Comparison of ENCODE assay signal across 18 cellular contexts in genomic region chr1:178554351-178554750, GRCh38. TPM values are rescaled to one million over a fixed set of nuclear protein-coding genes. Genes with fewer than 3 reads are reported as not detected.
DNase-seq lines count a peak whose midpoint lies in the region; ATAC-seq, FAIRE-seq and TF ChIP-seq lines count a peak whose summit lies in the region.
"Not testable (repeated sequence)": the region's sequence is repeated elsewhere in the genome, so short reads cannot be mapped to it uniquely, and the experiment has no call there.
"Had no signal": no experiment of that assay in that cellular context is flagged by ENCODE, and none has a peak within 500 bp of the region (broad histone marks: within the 10 kb centered on the region; RNA-seq: fewer than 3 reads in every experiment).

No MANE protein-coding gene starts in this region.

- CTCF ChIA-PET in K562 (lab: Yijun Ruan, JAX; ENCODE audit: low intra/inter-chr PET ratio); HepG2 (lab: Yijun Ruan, JAX; ENCODE audit: low intra/inter-chr PET ratio, low total read pairs): not testable (repeated sequence)

- H3K79me2 ChIP-seq in K562 (ENCODE audit: control insufficient read depth, insufficient read depth, low read length); HepG2 (ENCODE audit: insufficient read depth, low read length): not testable (repeated sequence)

- H3K36me3 ChIP-seq in K562 (ENCODE audit: control insufficient read depth, insufficient read depth, low read length); HepG2 (replicated peaks in 1 of 2; ENCODE audit: control insufficient read depth in 1 of 2, insufficient read depth in 2 of 2, low read length in 2 of 2): not testable (repeated sequence)

- not testable (repeated sequence) for H2AFZ ChIP-seq in K562 (ENCODE audit: low read depth, low read length); HepG2 (ENCODE audit: low read length)

- POLR2A ChIA-PET in K562 (lab: Yijun Ruan, JAX): interaction anchor here (0.6 to 0.7 kb wide), 2 partner anchors 22 to 298 kb away, joined by 3 read pairs; no protein-coding TSS in a partner anchor
- POLR2A ChIA-PET in HepG2 (lab: Yijun Ruan, JAX): not testable (repeated sequence)

- TF ChIP-seq CTCF in K562 (IDR thresholded peaks at IDR 0.05 in 2 of 3, conservative IDR thresholded peaks at IDR 0.05 in 1 of 3; ENCODE audit: insufficient read depth in 2 of 3, low read depth in 1 of 3, low read length in 3 of 3); HepG2 (CRISPR knock-in tag; IDR thresholded peaks at IDR 0.05); osteocyte (IDR thresholded peaks at IDR 0.05): not testable (repeated sequence)

- intact Hi-C loops in K562 (cut with micrococcal nuclease); HepG2 (cut with micrococcal nuclease; ENCODE audit: unreplicated experiment): not testable (repeated sequence)

- not testable (repeated sequence) for H3K36me3 Mint-ChIP-seq in osteocyte (ENCODE audit: unreplicated experiment)

- peaks cover 14% of the 10 kb centered on the region for H3K9me3 Mint-ChIP-seq in osteocyte (ENCODE audit: unreplicated experiment)

- not testable (repeated sequence) for ATAC-seq in K562, HepG2

- H3K9ac ChIP-seq in K562 (ENCODE audit: insufficient read depth in 1 of 2, low read depth in 2 of 2, low read length in 2 of 2); HepG2 (ENCODE audit: insufficient read depth, low read depth, low read length): not testable (repeated sequence)

- H3K4me3 Mint-ChIP-seq in osteocyte (ENCODE audit: unreplicated experiment): not testable (repeated sequence)

- not testable (repeated sequence) for H3K4me1 ChIP-seq in K562 (replicated peaks in 1 of 2; ENCODE audit: control insufficient read depth in 2 of 2, insufficient read depth in 2 of 2, low read length in 2 of 2)
- peaks cover 35% of the 10 kb centered on the region for H3K4me1 ChIP-seq in HepG2 (ENCODE audit: insufficient read depth, low read length)

- H3K4me2 ChIP-seq in K562 (ENCODE audit: insufficient read depth, low read length); HepG2 (ENCODE audit: low read depth, low read length): not testable (repeated sequence)

- H3K9me3 ChIP-seq in K562 (replicated peaks; ENCODE audit: control insufficient read depth, insufficient read depth, low read depth, low read length); HepG2 (ENCODE audit: low read length): not testable (repeated sequence)

- BruUV-seq in K562 (replicated peaks; lab: Mats Ljungman, UMichigan); HepG2 (replicated peaks; lab: Mats Ljungman, UMichigan): not testable (repeated sequence)

- H3K27me3 Mint-ChIP-seq in osteocyte (ENCODE audit: unreplicated experiment): not testable (repeated sequence)

- DNase-seq in K562 (ENCODE audit: extremely low read depth in 1 of 4, low spot score in 3 of 4); HepG2 (ENCODE audit: low spot score): not testable (repeated sequence)
- peak; percentile 2 for DNase-seq in osteocyte (ENCODE audit: extremely low spot score, unreplicated experiment)

- H3K27ac ChIP-seq in K562 (ENCODE audit: extremely low read depth, low read depth, low read length); HepG2 (ENCODE audit: extremely low read length, insufficient read depth, low read length): not testable (repeated sequence)

- not testable (repeated sequence) for TF ChIP-seq EP300 in K562 (IDR thresholded peaks at IDR 0.05; ENCODE audit: low read length); HepG2 (IDR thresholded peaks at IDR 0.05; ENCODE audit: low read depth in 2 of 2, low read length in 2 of 2); HepG2 (CRISPR knock-in tag; IDR thresholded peaks at IDR 0.05; ENCODE audit: borderline replicate concordance)

- not testable (repeated sequence) for TF ChIP-seq POLR2A in K562 (conservative IDR thresholded peaks at IDR 0.05); HepG2 (IDR thresholded peaks at IDR 0.05; ENCODE audit: insufficient read depth in 1 of 2, low read depth in 2 of 2, low read length in 2 of 2)

- H3K9me1 ChIP-seq in K562 (ENCODE audit: control insufficient read depth, insufficient read depth, low read length): not testable (repeated sequence)

- H3K27me3 ChIP-seq in K562 (ENCODE audit: control insufficient read depth in 2 of 2, insufficient read depth in 2 of 2, low read length in 2 of 2); HepG2 (ENCODE audit: control insufficient read depth in 1 of 2, insufficient read depth in 2 of 2, low read length in 2 of 2): not testable (repeated sequence)

- not testable (repeated sequence) for H3K4me1 Mint-ChIP-seq in osteocyte (ENCODE audit: unreplicated experiment)

- 3% methylated on average over 5 of the region's 5 CpGs for WGBS in K562 (ENCODE audit: insufficient coverage, low coverage, missing lambda C conversion rate)
- WGBS in HepG2 (ENCODE audit: low lambda C conversion rate): 83% methylated on average over 5 of the region's 5 CpGs

- not testable (repeated sequence) for H4K20me1 ChIP-seq in K562 (replicated peaks; ENCODE audit: control insufficient read depth, insufficient read depth, low read length); HepG2 (ENCODE audit: insufficient read depth, low read length)

- in situ Hi-C loops in K562 (cut with MboI); HepG2 (cut with HindIII; ENCODE audit: extremely low pct_ligation_motif_present, low pct_unique_long_range_greater_than_20kb): not testable (repeated sequence)

- not testable (repeated sequence) for TF ChIP-seq RAD21 in K562 (CRISPR knock-in tag; conservative IDR thresholded peaks at IDR 0.05 in 1 of 2, IDR thresholded peaks at IDR 0.05 in 1 of 2); HepG2 (CRISPR knock-in tag; IDR thresholded peaks at IDR 0.05)

- not testable (repeated sequence) for H3K27ac Mint-ChIP-seq in osteocyte (ENCODE audit: unreplicated experiment)

- not testable (repeated sequence) for H3K4me3 ChIP-seq in K562; HepG2 (replicated peaks in 1 of 3; ENCODE audit: insufficient read depth in 1 of 3, low read depth in 2 of 3, low read length in 3 of 3)

- not testable (repeated sequence) for FAIRE-seq in K562 (lab: Jason Lieb, UNC); HepG2 (lab: Jason Lieb, UNC)

RNA-seq across cellular contexts. Expression of gene TEX35, which starts 41.4 kb away (rescaled TPM):
- not detected in 2 replicates for total RNA-seq in K562 (2011; cell fraction: chromatin; rRNA removed; ENCODE audit: low replicate concordance)
- total RNA-seq in K562 (2011; cell fraction: nucleolus; rRNA removed): not detected in 2 replicates
- not detected in 2 replicates for total RNA-seq in K562 (2011; cell fraction: nucleoplasm; rRNA removed)
- total RNA-seq in K562 (2014; rRNA removed) (not detected in 2 replicates), K562 (2014; rRNA removed; fragmentation: Illumina TruSeq; extraction: Trizol) (not detected in 2 replicates), K562 (2015; rRNA removed; fragmentation: Illumina TruSeq; extraction: Trizol) (not detected in 2 replicates), K562 (2021) (not detected in 2 replicates), HepG2 (2016; rRNA removed; fragmentation: Illumina TruSeq; extraction: Trizol) (not detected in 2 replicates), osteocyte (not detected in 2 replicates)
- polyA plus RNA-seq in K562 (2011; rRNA removed) (not detected in 2 replicates), K562 (2014; fragmentation: Illumina TruSeq; extraction: Trizol) (not detected in 2 replicates), K562 (2014; fragmentation: Nextera tagmentation; extraction: Ambion mirVana) (not detected), K562 (2014; rRNA removed) (not detected in 2 replicates), HepG2 (2011; rRNA removed) (not detected in 2 replicates)
- polyA plus RNA-seq in K562 (2011; cell fraction: cytosol; rRNA removed): not detected in 2 replicates
- polyA plus RNA-seq in K562 (2011; cell fraction: nucleus; rRNA removed): not detected in 2 replicates
- not detected in 2 replicates for polyA plus RNA-seq in K562 (2012)
- polyA minus RNA-seq in K562 (2011; rRNA and poly(A)+ RNA removed): not detected in 2 replicates
- not detected in 2 replicates for polyA minus RNA-seq in K562 (2011; cell fraction: cytosol; rRNA and poly(A)+ RNA removed)
- not detected in 2 replicates for polyA minus RNA-seq in K562 (2011; cell fraction: nucleus; rRNA and poly(A)+ RNA removed)
- total RNA-seq in HepG2 (2016; cell fraction: cytosol; rRNA removed; fragmentation: Illumina TruSeq; extraction: Trizol; ENCODE audit: low read depth): not detected in 2 replicates
- not detected in 2 replicates for total RNA-seq in HepG2 (2016; cell fraction: insoluble cytoplasmic fraction; rRNA removed; fragmentation: Illumina TruSeq; extraction: Trizol)
- total RNA-seq in HepG2 (2016; cell fraction: membrane; rRNA removed; fragmentation: Illumina TruSeq; extraction: Trizol): not detected in 2 replicates
- total RNA-seq in HepG2 (2016; cell fraction: nucleus; rRNA removed; fragmentation: Illumina TruSeq; extraction: Trizol): not detected in 2 replicates
- 0.05 TPM in 1 of 2 replicates, not detected in the other for polyA plus RNA-seq in HepG2 (2011; cell fraction: cytosol; rRNA removed)
- not detected in 2 replicates for polyA plus RNA-seq in HepG2 (2011; cell fraction: nucleus; rRNA removed)
- polyA plus RNA-seq in HepG2 (2012): not detected in 2 replicates
- not detected in 2 replicates for polyA plus RNA-seq in HepG2 (2016; cell fraction: cytosol; fragmentation: Illumina TruSeq; extraction: Trizol; ENCODE audit: low read depth)
- polyA plus RNA-seq in HepG2 (2016; cell fraction: insoluble cytoplasmic fraction; fragmentation: Illumina TruSeq; extraction: Trizol; ENCODE audit: low read depth): not detected in 2 replicates
- not detected in 2 replicates for polyA plus RNA-seq in HepG2 (2016; cell fraction: membrane; fragmentation: Illumina TruSeq; extraction: Trizol; ENCODE audit: low read depth)
- not detected in 2 replicates for polyA plus RNA-seq in HepG2 (2016; cell fraction: nucleus; fragmentation: Illumina TruSeq; extraction: Trizol; ENCODE audit: insufficient read depth, low read depth)
- not detected in 2 replicates for polyA minus RNA-seq in HepG2 (2011; rRNA and poly(A)+ RNA removed; ENCODE audit: low replicate concordance)
- polyA minus RNA-seq in HepG2 (2011; cell fraction: cytosol; rRNA and poly(A)+ RNA removed): not detected in 2 replicates
- not detected in 2 replicates for polyA minus RNA-seq in HepG2 (2011; cell fraction: nucleus; rRNA and poly(A)+ RNA removed)
- total RNA-seq: A172; A673; B cell; Caco-2; Calu3; CD4-positive, alpha-beta memory T cell; CD4-positive, alpha-beta T cell; CD4-positive, CD25-positive, alpha-beta regulatory T cell; CD8-positive, alpha-beta memory T cell; CD8-positive, alpha-beta T cell; Daoy had no signal
- polyA plus RNA-seq: A549; AG04450; BJ; CD14-positive monocyte; CD4-positive, CD25-positive, alpha-beta regulatory T cell; CD8-positive, alpha-beta memory T cell had no signal

RNA-seq across cellular contexts. Expression of gene CLEC20A, which starts 57.6 kb away (rescaled TPM):
- total RNA-seq in K562 (2011; cell fraction: chromatin; rRNA removed; ENCODE audit: low replicate concordance): not detected in 2 replicates
- total RNA-seq in K562 (2011; cell fraction: nucleolus; rRNA removed): not detected in 2 replicates
- not detected in 2 replicates for total RNA-seq in K562 (2011; cell fraction: nucleoplasm; rRNA removed)
- total RNA-seq in K562 (2014; rRNA removed) (not detected in 2 replicates), K562 (2014; rRNA removed; fragmentation: Illumina TruSeq; extraction: Trizol) (not detected in 2 replicates), K562 (2015; rRNA removed; fragmentation: Illumina TruSeq; extraction: Trizol) (not detected in 2 replicates), K562 (2021) (not detected in 2 replicates), HepG2 (2016; rRNA removed; fragmentation: Illumina TruSeq; extraction: Trizol) (not detected in 2 replicates), osteocyte (not detected in 2 replicates)
- polyA plus RNA-seq in K562 (2011; rRNA removed) (not detected in 2 replicates), K562 (2014; fragmentation: Illumina TruSeq; extraction: Trizol) (not detected in 2 replicates), K562 (2014; fragmentation: Nextera tagmentation; extraction: Ambion mirVana) (not detected), K562 (2014; rRNA removed) (not detected in 2 replicates), HepG2 (2011; rRNA removed) (not detected in 2 replicates)
- not detected in 2 replicates for polyA plus RNA-seq in K562 (2011; cell fraction: cytosol; rRNA removed)
- polyA plus RNA-seq in K562 (2011; cell fraction: nucleus; rRNA removed): not detected in 2 replicates
- polyA plus RNA-seq in K562 (2012): not detected in 2 replicates
- polyA minus RNA-seq in K562 (2011; rRNA and poly(A)+ RNA removed): not detected in 2 replicates
- not detected in 2 replicates for polyA minus RNA-seq in K562 (2011; cell fraction: cytosol; rRNA and poly(A)+ RNA removed)
- not detected in 2 replicates for polyA minus RNA-seq in K562 (2011; cell fraction: nucleus; rRNA and poly(A)+ RNA removed)
- not detected in 2 replicates for total RNA-seq in HepG2 (2016; cell fraction: cytosol; rRNA removed; fragmentation: Illumina TruSeq; extraction: Trizol; ENCODE audit: low read depth)
- not detected in 2 replicates for total RNA-seq in HepG2 (2016; cell fraction: insoluble cytoplasmic fraction; rRNA removed; fragmentation: Illumina TruSeq; extraction: Trizol)
- total RNA-seq in HepG2 (2016; cell fraction: membrane; rRNA removed; fragmentation: Illumina TruSeq; extraction: Trizol): not detected in 2 replicates
- total RNA-seq in HepG2 (2016; cell fraction: nucleus; rRNA removed; fragmentation: Illumina TruSeq; extraction: Trizol): not detected in 2 replicates
- polyA plus RNA-seq in HepG2 (2011; cell fraction: cytosol; rRNA removed): not detected in 2 replicates
- not detected in 2 replicates for polyA plus RNA-seq in HepG2 (2011; cell fraction: nucleus; rRNA removed)
- not detected in 2 replicates for polyA plus RNA-seq in HepG2 (2012)
- not detected in 2 replicates for polyA plus RNA-seq in HepG2 (2016; cell fraction: cytosol; fragmentation: Illumina TruSeq; extraction: Trizol; ENCODE audit: low read depth)
- polyA plus RNA-seq in HepG2 (2016; cell fraction: insoluble cytoplasmic fraction; fragmentation: Illumina TruSeq; extraction: Trizol; ENCODE audit: low read depth): not detected in 2 replicates
- polyA plus RNA-seq in HepG2 (2016; cell fraction: membrane; fragmentation: Illumina TruSeq; extraction: Trizol; ENCODE audit: low read depth): not detected in 2 replicates
- polyA plus RNA-seq in HepG2 (2016; cell fraction: nucleus; fragmentation: Illumina TruSeq; extraction: Trizol; ENCODE audit: insufficient read depth, low read depth): not detected in 2 replicates
- not detected in 2 replicates for polyA minus RNA-seq in HepG2 (2011; rRNA and poly(A)+ RNA removed; ENCODE audit: low replicate concordance)
- not detected in 2 replicates for polyA minus RNA-seq in HepG2 (2011; cell fraction: cytosol; rRNA and poly(A)+ RNA removed)
- not detected in 2 replicates for polyA minus RNA-seq in HepG2 (2011; cell fraction: nucleus; rRNA and poly(A)+ RNA removed)
- total RNA-seq: A172; A673; Caco-2; Calu3; CD4-positive, alpha-beta memory T cell; CD4-positive, alpha-beta T cell; CD4-positive, CD25-positive, alpha-beta regulatory T cell; CD8-positive, alpha-beta memory T cell; CD8-positive, alpha-beta T cell; Daoy had no signal
- polyA plus RNA-seq: A549; AG04450; BJ; CD14-positive monocyte; CD4-positive, alpha-beta memory T cell; CD8-positive, alpha-beta memory T cell had no signal
